2 cellular contexts compared by ENCODE assay signal in the genomic region with DNA sequence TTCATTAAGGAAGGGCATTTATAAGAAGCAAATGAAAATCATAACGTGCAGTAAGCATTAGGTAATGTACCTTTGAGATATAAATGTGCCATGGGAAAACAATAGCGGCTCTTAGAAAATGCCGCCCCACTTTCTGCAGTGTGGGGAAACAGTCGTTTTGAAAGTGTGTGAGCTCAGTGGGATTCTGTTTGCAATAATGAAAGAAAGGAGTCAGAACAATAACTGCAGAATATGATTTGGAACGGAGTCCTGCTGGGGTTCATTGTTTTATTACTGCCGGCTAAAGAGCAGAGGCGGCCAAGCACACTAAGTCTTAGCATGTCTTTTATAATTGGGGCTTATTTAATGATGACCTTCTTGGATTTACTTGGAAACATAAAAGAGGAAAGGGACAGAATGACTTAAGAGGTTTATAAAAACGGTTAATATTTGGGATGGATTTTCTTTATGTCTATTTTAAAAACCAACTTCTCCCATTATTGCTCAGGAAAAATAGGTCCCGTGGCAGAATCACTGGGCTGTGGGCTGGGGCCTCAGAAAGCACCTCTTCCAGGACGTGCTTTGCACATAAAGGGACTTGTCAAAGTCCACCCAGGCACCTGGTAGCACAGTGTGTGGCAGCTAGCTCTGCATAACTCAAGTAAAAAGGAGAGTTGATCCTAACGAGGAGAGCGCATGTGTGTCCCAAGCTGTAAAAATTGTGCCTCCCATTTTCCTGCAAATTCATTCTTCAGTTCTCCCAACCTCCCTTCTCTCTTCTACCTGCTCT.
TF ChIP-seq lines count a peak whose summit lies in the region.

No MANE protein-coding gene starts in this region.

TF ChIP-seq in GM23338, 12 proteins besides CTCF, POLR2A, EP300 and RAD21 (continues in another document):
- TF ChIP-seq EZH2phosphoT487 (IDR thresholded peaks at IDR 0.05; ENCODE audit: unreplicated experiment) (no peak), EZH2 (IDR thresholded peaks at IDR 0.05; ENCODE audit: low read depth, unreplicated experiment) (no peak), ZNF331 (CRISPR knock-in tag; IDR thresholded peaks at IDR 0.05; ENCODE audit: low read depth) (no peak), NANOG (IDR thresholded peaks at IDR 0.05; ENCODE audit: borderline replicate concordance) (no peak)
- TF ChIP-seq, protein P1, sequence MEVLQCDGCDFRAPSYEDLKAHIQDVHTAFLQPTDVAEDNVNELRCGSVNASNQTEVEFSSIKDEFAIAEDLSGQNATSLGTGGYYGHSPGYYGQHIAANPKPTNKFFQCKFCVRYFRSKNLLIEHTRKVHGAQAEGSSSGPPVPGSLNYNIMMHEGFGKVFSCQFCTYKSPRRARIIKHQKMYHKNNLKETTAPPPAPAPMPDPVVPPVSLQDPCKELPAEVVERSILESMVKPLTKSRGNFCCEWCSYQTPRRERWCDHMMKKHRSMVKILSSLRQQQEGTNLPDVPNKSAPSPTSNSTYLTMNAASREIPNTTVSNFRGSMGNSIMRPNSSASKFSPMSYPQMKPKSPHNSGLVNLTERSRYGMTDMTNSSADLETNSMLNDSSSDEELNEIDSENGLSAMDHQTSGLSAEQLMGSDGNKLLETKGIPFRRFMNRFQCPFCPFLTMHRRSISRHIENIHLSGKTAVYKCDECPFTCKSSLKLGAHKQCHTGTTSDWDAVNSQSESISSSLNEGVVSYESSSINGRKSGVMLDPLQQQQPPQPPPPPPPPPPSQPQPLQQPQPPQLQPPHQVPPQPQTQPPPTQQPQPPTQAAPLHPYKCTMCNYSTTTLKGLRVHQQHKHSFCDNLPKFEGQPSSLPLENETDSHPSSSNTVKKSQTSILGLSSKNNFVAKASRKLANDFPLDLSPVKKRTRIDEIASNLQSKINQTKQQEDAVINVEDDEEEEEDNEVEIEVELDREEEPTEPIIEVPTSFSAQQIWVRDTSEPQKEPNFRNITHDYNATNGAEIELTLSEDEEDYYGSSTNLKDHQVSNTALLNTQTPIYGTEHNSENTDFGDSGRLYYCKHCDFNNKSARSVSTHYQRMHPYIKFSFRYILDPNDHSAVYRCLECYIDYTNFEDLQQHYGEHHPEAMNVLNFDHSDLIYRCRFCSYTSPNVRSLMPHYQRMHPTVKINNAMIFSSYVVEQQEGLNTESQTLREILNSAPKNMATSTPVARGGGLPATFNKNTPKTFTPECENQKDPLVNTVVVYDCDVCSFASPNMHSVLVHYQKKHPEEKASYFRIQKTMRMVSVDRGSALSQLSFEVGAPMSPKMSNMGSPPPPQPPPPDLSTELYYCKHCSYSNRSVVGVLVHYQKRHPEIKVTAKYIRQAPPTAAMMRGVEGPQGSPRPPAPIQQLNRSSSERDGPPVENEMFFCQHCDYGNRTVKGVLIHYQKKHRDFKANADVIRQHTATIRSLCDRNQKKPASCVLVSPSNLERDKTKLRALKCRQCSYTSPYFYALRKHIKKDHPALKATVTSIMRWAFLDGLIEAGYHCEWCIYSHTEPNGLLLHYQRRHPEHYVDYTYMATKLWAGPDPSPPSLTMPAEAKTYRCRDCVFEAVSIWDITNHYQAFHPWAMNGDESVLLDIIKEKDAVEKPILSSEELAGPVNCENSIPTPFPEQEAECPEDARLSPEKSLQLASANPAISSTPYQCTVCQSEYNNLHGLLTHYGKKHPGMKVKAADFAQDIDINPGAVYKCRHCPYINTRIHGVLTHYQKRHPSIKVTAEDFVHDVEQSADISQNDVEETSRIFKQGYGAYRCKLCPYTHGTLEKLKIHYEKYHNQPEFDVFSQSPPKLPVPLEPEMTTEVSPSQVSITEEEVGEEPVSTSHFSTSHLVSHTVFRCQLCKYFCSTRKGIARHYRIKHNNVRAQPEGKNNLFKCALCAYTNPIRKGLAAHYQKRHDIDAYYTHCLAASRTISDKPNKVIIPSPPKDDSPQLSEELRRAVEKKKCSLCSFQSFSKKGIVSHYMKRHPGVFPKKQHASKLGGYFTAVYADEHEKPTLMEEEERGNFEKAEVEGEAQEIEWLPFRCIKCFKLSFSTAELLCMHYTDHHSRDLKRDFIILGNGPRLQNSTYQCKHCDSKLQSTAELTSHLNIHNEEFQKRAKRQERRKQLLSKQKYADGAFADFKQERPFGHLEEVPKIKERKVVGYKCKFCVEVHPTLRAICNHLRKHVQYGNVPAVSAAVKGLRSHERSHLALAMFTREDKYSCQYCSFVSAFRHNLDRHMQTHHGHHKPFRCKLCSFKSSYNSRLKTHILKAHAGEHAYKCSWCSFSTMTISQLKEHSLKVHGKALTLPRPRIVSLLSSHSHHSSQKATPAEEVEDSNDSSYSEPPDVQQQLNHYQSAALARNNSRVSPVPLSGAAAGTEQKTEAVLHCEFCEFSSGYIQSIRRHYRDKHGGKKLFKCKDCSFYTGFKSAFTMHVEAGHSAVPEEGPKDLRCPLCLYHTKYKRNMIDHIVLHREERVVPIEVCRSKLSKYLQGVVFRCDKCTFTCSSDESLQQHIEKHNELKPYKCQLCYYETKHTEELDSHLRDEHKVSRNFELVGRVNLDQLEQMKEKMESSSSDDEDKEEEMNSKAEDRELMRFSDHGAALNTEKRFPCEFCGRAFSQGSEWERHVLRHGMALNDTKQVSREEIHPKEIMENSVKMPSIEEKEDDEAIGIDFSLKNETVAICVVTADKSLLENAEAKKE (CRISPR knock-in tag; IDR thresholded peaks at IDR 0.05) = no peak
- TF ChIP-seq, protein P2, sequence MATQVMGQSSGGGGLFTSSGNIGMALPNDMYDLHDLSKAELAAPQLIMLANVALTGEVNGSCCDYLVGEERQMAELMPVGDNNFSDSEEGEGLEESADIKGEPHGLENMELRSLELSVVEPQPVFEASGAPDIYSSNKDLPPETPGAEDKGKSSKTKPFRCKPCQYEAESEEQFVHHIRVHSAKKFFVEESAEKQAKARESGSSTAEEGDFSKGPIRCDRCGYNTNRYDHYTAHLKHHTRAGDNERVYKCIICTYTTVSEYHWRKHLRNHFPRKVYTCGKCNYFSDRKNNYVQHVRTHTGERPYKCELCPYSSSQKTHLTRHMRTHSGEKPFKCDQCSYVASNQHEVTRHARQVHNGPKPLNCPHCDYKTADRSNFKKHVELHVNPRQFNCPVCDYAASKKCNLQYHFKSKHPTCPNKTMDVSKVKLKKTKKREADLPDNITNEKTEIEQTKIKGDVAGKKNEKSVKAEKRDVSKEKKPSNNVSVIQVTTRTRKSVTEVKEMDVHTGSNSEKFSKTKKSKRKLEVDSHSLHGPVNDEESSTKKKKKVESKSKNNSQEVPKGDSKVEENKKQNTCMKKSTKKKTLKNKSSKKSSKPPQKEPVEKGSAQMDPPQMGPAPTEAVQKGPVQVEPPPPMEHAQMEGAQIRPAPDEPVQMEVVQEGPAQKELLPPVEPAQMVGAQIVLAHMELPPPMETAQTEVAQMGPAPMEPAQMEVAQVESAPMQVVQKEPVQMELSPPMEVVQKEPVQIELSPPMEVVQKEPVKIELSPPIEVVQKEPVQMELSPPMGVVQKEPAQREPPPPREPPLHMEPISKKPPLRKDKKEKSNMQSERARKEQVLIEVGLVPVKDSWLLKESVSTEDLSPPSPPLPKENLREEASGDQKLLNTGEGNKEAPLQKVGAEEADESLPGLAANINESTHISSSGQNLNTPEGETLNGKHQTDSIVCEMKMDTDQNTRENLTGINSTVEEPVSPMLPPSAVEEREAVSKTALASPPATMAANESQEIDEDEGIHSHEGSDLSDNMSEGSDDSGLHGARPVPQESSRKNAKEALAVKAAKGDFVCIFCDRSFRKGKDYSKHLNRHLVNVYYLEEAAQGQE (IDR thresholded peaks at IDR 0.05; ENCODE audit: unreplicated experiment) = no peak
- TF ChIP-seq, protein P3, sequence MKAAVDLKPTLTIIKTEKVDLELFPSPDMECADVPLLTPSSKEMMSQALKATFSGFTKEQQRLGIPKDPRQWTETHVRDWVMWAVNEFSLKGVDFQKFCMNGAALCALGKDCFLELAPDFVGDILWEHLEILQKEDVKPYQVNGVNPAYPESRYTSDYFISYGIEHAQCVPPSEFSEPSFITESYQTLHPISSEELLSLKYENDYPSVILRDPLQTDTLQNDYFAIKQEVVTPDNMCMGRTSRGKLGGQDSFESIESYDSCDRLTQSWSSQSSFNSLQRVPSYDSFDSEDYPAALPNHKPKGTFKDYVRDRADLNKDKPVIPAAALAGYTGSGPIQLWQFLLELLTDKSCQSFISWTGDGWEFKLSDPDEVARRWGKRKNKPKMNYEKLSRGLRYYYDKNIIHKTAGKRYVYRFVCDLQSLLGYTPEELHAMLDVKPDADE (IDR thresholded peaks at IDR 0.05) = no peak

TF ChIP-seq in K562, 482 proteins besides CTCF, POLR2A, EP300 and RAD21:
- TF ChIP-seq ZNF57 (CRISPR knock-in tag; IDR thresholded peaks at IDR 0.05) (no peak), ZC3H11A (IDR thresholded peaks at IDR 0.05; ENCODE audit: low read depth, low read length) (no peak), CCNT2 (IDR thresholded peaks at IDR 0.05; ENCODE audit: borderline replicate concordance, extremely low read depth, insufficient read length, low read depth, low read length) (no peak), ZKSCAN1 (IDR thresholded peaks at IDR 0.05; ENCODE audit: low read depth, low read length) (no peak), THRAP3 (IDR thresholded peaks at IDR 0.05; ENCODE audit: borderline replicate concordance) (no peak)
- TF ChIP-seq, protein P4, sequence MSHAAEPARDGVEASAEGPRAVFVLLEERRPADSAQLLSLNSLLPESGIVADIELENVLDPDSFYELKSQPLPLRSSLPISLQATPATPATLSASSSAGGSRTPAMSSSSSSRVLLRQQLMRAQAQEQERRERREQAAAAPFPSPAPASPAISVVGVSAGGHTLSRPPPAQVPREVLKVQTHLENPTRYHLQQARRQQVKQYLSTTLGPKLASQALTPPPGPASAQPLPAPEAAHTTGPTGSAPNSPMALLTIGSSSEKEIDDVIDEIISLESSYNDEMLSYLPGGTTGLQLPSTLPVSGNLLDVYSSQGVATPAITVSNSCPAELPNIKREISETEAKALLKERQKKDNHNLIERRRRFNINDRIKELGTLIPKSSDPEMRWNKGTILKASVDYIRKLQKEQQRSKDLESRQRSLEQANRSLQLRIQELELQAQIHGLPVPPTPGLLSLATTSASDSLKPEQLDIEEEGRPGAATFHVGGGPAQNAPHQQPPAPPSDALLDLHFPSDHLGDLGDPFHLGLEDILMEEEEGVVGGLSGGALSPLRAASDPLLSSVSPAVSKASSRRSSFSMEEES (CRISPR knock-in tag; IDR thresholded peaks at IDR 0.05) = no peak
